ENCODE assay signal across 2 cellular contexts in genomic region chr9:94868462-94868861, GRCh38.
TF ChIP-seq lines count a peak whose summit lies in the region.

No MANE protein-coding gene starts in this region.

TF ChIP-seq in liver, 16 proteins besides CTCF, POLR2A, EP300 and RAD21 (continued from another document):
- no peak for TF ChIP-seq ZBTB33 (IDR thresholded peaks at IDR 0.05)
- no peak for TF ChIP-seq RXRA (IDR thresholded peaks at IDR 0.05)

TF ChIP-seq in HepG2, 621 proteins besides CTCF, POLR2A, EP300 and RAD21 (continued from another document):
- TF ChIP-seq, protein P1, sequence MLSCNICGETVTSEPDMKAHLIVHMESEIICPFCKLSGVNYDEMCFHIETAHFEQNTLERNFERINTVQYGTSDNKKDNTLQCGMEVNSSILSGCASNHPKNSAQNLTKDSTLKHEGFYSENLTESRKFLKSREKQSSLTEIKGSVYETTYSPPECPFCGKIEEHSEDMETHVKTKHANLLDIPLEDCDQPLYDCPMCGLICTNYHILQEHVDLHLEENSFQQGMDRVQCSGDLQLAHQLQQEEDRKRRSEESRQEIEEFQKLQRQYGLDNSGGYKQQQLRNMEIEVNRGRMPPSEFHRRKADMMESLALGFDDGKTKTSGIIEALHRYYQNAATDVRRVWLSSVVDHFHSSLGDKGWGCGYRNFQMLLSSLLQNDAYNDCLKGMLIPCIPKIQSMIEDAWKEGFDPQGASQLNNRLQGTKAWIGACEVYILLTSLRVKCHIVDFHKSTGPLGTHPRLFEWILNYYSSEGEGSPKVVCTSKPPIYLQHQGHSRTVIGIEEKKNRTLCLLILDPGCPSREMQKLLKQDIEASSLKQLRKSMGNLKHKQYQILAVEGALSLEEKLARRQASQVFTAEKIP (CRISPR knock-in tag; IDR thresholded peaks at IDR 0.05; ENCODE audit: borderline replicate concordance), result no peak
